25 cellular contexts compared by ENCODE assay signal in genomic region chr16:898216-898615, GRCh38.
"Had no signal": no experiment of that assay in that cellular context is flagged by ENCODE, and none has a peak within 500 bp of the region (broad histone marks: within the 10 kb centered on the region; RNA-seq: fewer than 3 reads in every experiment).

No MANE protein-coding gene starts in this region.

- FAIRE-seq: astrocyte, RCC 7860, TTC549 had no signal

- ATAC-seq: activated CD8-positive, alpha-beta memory T cell treated with anti-CD3 and anti-CD28 coated beads, Interleukin-2, amount 10 ng/mL, durations not matched to agents 7 days and 5 days; activated naive CD4-positive, alpha-beta T cell treated with anti-CD3 and anti-CD28 coated beads, Interleukin-2, amount 50 U/mL, for 72 hours; activated naive CD8-positive, alpha-beta T cell treated with anti-CD3 and anti-CD28 coated beads, Interleukin-2, amount 50 U/mL, for 24 hours; PC-3; T-helper 17 cell had no signal

- DNase-seq: activated B cell treated with CpG ODN at 0.5 μM for 24 hours; activated CD4-positive, alpha-beta T cell treated with anti-CD3 and anti-CD28 coated beads for 1 hour; activated CD4-positive, alpha-beta T cell treated with anti-CD3 and anti-CD28 coated beads, Interleukin-2, amount 10 ng/mL, durations not matched to agents 24 days and 14 days; activated CD4-positive, alpha-beta T cell treated with anti-CD3 and anti-CD28 coated beads, Interleukin-2, amount 50 U/mL, for 48 hours; activated CD8-positive, alpha-beta memory T cell treated with anti-CD3 and anti-CD28 coated beads, Interleukin-2, amount 10 ng/mL, durations not matched to agents 7 days and 5 days; activated effector memory CD4-positive, alpha-beta T cell treated with Interleukin-2 at 50 U/mL for 16 hours; activated naive CD4-positive, alpha-beta T cell treated with Interleukin-2 at 50 U/mL for 16 hours; activated naive CD8-positive, alpha-beta T cell treated with anti-CD3 and anti-CD28 coated beads, Interleukin-2, amount 50 U/mL, for 24 hours; activated T-cell treated with anti-CD3 and anti-CD28 coated beads, Interleukin-2, amount 50 U/mL, for 24 hours; amniotic stem cell; KBM-7; NCI-H1048; NCI-H1930; NCI-H2171 treated with DMSO at 0.1 percent for 48 hours; NCI-H226; NCI-H510A; NCI-H526 treated with DMSO at 0.1 percent for 48 hours; PC-3; SIG-M5; T-helper 17 cell; T1000 had no signal
